In the genomic region with DNA sequence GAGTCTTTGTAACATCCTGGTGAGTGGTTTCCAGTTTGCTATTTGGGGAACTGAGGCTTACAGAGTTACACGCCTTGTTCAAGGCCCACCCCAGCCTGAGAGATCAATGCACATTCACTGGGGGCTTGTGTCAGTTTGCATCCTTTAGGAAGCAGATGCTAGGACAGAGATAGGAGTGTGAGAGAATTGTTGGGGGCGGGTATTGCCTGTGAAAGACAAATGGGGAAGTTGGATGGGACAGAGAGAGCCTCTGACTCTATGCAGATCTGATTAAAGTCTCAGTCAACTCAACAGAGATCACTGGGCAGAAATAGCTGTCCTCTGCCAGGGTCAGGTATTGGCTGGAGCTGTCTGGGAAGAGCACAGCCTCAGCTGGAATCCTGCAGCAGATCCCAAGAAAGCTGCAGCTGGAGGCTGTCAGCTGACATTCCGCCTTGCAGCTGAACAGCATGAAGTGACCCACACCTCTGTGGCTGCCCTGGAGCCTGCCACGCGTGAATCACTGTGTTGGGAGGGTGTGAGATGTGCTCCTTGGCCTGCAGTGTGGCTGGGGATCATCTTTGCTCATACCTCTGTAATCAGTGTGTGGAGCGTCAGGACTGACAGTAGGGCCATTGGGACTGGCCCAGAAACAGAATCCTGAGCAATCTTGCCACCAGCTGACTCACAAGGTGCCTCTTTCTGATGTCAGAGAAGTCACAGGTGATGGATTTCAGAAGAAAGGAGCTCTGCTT, we compare ENCODE assay signal across 12 cellular contexts. TPM values are rescaled to one million over a fixed set of nuclear protein-coding genes. Genes with fewer than 3 reads are reported as not detected.
A peak's percentile ranks its signal among the peaks of the same experiment; 100 is the strongest.
DNase-seq lines count a peak whose midpoint lies in the region; ATAC-seq, FAIRE-seq and TF ChIP-seq lines count a peak whose summit lies in the region.
"Had no signal": no experiment of that assay in that cellular context is flagged by ENCODE, and none has a peak within 500 bp of the region (broad histone marks: within the 10 kb centered on the region; RNA-seq: fewer than 3 reads in every experiment).

No MANE protein-coding gene starts in this region.

- H3K4me1 ChIP-seq in ascending aorta (peaks cover 15 to 49% of the 10 kb centered on the region in 2 donors), kidney (ENCODE audit: control insufficient read depth in 1 of 2, insufficient read depth in 1 of 2, low read depth in 1 of 2, low read length in 2 of 2) (peaks cover 10 to 17% of the 10 kb centered on the region in 2 donors), tibial artery (peaks cover 0 to 57% (median 48%) of the 10 kb centered on the region in 4 donors), pancreas (no peaks in the 10 kb centered on the region)

- FAIRE-seq in kidney (lab: Jason Lieb, UNC) (no peak), pancreas (lab: Jason Lieb, UNC) (no peak)
- FAIRE-seq: endothelial cell of umbilical vein, TTC549 had no signal

- no peaks in the 10 kb centered on the region for H3K9me3 ChIP-seq in ascending aorta
- peaks cover 0 to 5% of the 10 kb centered on the region in 2 donors for H3K9me3 ChIP-seq in kidney (ENCODE audit: control insufficient read depth in 1 of 2, low read length in 2 of 2)
- peaks cover 0 to 2% (median 0%) of the 10 kb centered on the region in 3 donors for H3K9me3 ChIP-seq in tibial artery
- H3K9me3 ChIP-seq in pancreas: no peaks in the 10 kb centered on the region

- intact Hi-C loops in Right ventricle myocardium superior (cut with DNase I): loop anchor here (5.0 kb wide), 1 partner anchor 34 kb away; no protein-coding TSS in a partner anchor
- intact Hi-C loops in cardiac septum (cut with DNase I): loop anchor here (5.0 kb wide), 2 partner anchors 49 to 134 kb away; no protein-coding TSS in a partner anchor
- intact Hi-C loops in ascending aorta (cut with DNase I): no loop called here
- intact Hi-C loops in kidney (cut with DNase I): no loop called here
- intact Hi-C loops in tibial artery (cut with DNase I; ENCODE audit: low total_unique reads): no loop called here
- intact Hi-C loops in pancreas (cut with DNase I): loop anchor here in 1 of 3 donors (5.0 kb wide), 1 partner anchor 244 kb away; no protein-coding TSS in a partner anchor

- H3K9ac ChIP-seq in kidney (ENCODE audit: low read length in 2 of 2): no peak overlapping the region

- H3K27ac ChIP-seq in ascending aorta: peak overlapping the region; percentile 94 to 95
- H3K27ac ChIP-seq in kidney (ENCODE audit: low read depth in 2 of 2, low read length in 2 of 2): no peak overlapping the region
- peak overlapping the region; percentile 89 to 98 for H3K27ac ChIP-seq in tibial artery
- H3K27ac ChIP-seq in pancreas: no peak overlapping the region
- H3K27ac ChIP-seq: RWPE1 had no signal

- WGBS in pancreas, 2 donors: 73 to 85% methylated on average over 6 of the region's 6 CpGs

- H3K27me3 ChIP-seq in ascending aorta: no peaks in the 10 kb centered on the region
- no peaks in the 10 kb centered on the region for H3K27me3 ChIP-seq in tibial artery
- H3K27me3 ChIP-seq in pancreas: peaks cover 0 to 4% (median 0%) of the 10 kb centered on the region in 4 donors

- ATAC-seq in Right ventricle myocardium superior (ENCODE audit: poor library complexity) (peak; percentile 4), GM18502 (IDR thresholded peaks at IDR 0.05; ENCODE audit: poor library complexity, unreplicated experiment) (no peak), pancreas (no peak)

- TF ChIP-seq CTCF in ascending aorta (IDR thresholded peaks at IDR 0.05) (no peak), kidney (IDR thresholded peaks at IDR 0.05; ENCODE audit: borderline replicate concordance, extremely low read depth, insufficient read depth) (no peak), tibial artery (IDR thresholded peaks at IDR 0.05) (no peak), pancreas (IDR thresholded peaks at IDR 0.05) (no peak)

- no peak overlapping the region for H3K4me3 ChIP-seq in ascending aorta
- no peak overlapping the region for H3K4me3 ChIP-seq in kidney (ENCODE audit: low read length in 2 of 2)
- H3K4me3 ChIP-seq in tibial artery: no peak overlapping the region
- no peak overlapping the region for H3K4me3 ChIP-seq in pancreas

- DNase-seq in Right ventricle myocardium superior (peak; percentile 53), cardiac septum (ENCODE audit: low spot score) (no peak), ascending aorta (ENCODE audit: low spot score in 2 of 2) (no peak), kidney (peak; percentile 81), tibial artery (peak; percentile 38 to 70), NCI-H2171 (lab: John Stamatoyannopoulos, UW) (no peak), pancreas (no peak)
- DNase-seq: activated T-cell treated with anti-CD3 and anti-CD28 coated beads, Interleukin-2, amount 50 U/mL, for 1 hour had no signal

- H3K36me3 ChIP-seq in ascending aorta (peaks cover 0 to 3% of the 10 kb centered on the region in 2 donors), kidney (ENCODE audit: control insufficient read depth in 1 of 2, insufficient read depth in 2 of 2, low read length in 2 of 2) (no peaks in the 10 kb centered on the region), tibial artery (no peaks in the 10 kb centered on the region), pancreas (no peaks in the 10 kb centered on the region)

RNA-seq across cellular contexts. Expression of gene ITGA9, which starts 6.4 kb away (rescaled TPM):
- total RNA-seq in Right ventricle myocardium superior (50.3 TPM), cardiac septum (85.0 TPM), ascending aorta (56.5 TPM), kidney (32.9 TPM), pancreas (1 to 10 TPM in 5 of 6 donors, under 1 TPM in 1; 0.87 to 5.3 (median 2.3) TPM)
- polyA plus RNA-seq in kidney (ENCODE audit: insufficient read depth, low read depth, low replicate concordance) (2.3 TPM), pancreas (under 1 TPM; 0.73 to 0.76 TPM)

Comparison
In these comparisons a context has a peak if more than half of its experiments do, and no peak if none do; other contexts are left out.
1. DNase-seq: peak in Right ventricle myocardium superior (single experiment), kidney (single experiment) and tibial artery (2 of 2); none in cardiac septum (single experiment), ascending aorta (0 of 2), NCI-H2171 (single experiment) and pancreas (0 of 6).
2. H3K27ac ChIP-seq: peak in ascending aorta (2 of 2) and tibial artery (2 of 2); none in kidney (0 of 2) and pancreas (0 of 4).
3. intact Hi-C loops: an anchor here in Right ventricle myocardium superior (5.0 kb wide) and cardiac septum (5.0 kb wide); none called in ascending aorta, kidney and tibial artery.